In the genomic region with DNA sequence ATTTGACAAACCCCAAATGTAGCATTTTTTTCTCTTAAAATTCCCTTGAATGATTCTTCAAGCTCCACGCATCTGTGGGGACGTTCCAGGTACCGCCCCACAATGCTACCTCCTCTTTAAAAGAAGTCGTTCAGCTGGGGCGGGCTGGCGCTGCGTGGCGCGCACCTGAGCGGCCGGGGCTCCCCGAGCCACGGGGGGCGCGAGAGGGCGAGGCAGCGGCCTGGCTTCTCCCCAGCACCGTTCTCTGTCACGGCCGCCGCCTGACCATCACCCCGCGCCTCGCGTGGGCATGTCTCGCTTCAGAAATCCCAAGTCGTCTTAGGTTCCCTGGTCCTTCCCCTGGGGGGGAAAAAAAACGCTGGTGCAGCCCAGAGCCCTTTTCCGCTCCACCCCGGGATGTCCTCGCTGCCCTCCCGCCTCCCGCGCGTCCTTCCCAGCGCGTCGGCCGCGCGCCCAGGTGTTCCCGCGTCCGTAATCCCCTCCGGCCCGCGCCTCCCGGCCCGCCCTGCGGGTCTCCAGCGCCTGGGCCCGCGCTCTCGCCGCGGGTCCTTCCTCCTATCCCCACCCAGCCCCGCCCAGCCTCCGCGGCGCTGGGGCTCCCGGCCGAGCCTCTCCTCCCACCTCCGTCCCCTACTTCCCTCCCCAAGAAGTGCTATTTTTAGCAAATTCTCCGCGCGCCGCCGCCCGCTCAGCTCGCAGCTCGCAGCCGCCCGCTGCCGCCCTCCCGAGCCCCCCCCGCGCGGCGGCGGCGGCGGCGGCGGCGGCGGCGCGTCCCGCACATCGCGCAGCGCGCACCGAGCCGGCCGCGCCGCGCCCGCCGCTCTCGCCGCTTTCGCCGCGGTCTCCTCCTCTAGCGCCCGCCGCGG, we compare ENCODE assay signal across 9 cellular contexts. TPM values are rescaled to one million over a fixed set of nuclear protein-coding genes. Genes with fewer than 3 reads are reported as not detected.
DNase-seq lines count a peak whose midpoint lies in the region; ATAC-seq and TF ChIP-seq lines count a peak whose summit lies in the region.
"Had no signal": no experiment of that assay in that cellular context is flagged by ENCODE, and none has a peak within 500 bp of the region (broad histone marks: within the 10 kb centered on the region; RNA-seq: fewer than 3 reads in every experiment).

No MANE protein-coding gene starts in this region.

- peaks cover 56% of the 10 kb centered on the region for H3K27me3 Mint-ChIP-seq in endodermal cell (ENCODE audit: insufficient read depth)
- peaks cover 63% of the 10 kb centered on the region for H3K27me3 Mint-ChIP-seq in type B pancreatic cell

- POLR2A ChIA-PET in RWPE1 (lab: Yijun Ruan, JAX; ENCODE audit: low non-redundant PET), result no interaction called here

- H3K4me1 ChIP-seq in GM23248 (ENCODE audit: insufficient read depth) (peaks cover 4% of the 10 kb centered on the region; the same call in 1 of the 2 replicates), endodermal cell (ENCODE audit: control insufficient read depth, insufficient read depth, low read length) (no peaks in the 10 kb centered on the region), mesodermal cell (ENCODE audit: control insufficient read depth, insufficient read depth, low read length, poor library complexity, severe bottlenecking) (no peaks in the 10 kb centered on the region)

- H3K9me3 Mint-ChIP-seq in endodermal cell (peaks cover 7% of the 10 kb centered on the region), type B pancreatic cell (peaks cover 11% of the 10 kb centered on the region)

- ATAC-seq in GM21515 (IDR thresholded peaks at IDR 0.05; ENCODE audit: unreplicated experiment), result no peak

- H3K4me3 Mint-ChIP-seq in endodermal cell, result peak overlapping the region; percentile 69
- H3K4me3 Mint-ChIP-seq in type B pancreatic cell, result peak overlapping the region; percentile 87

- no peak overlapping the region for H3K27ac ChIP-seq in GM23248
- peak overlapping the region; percentile 36 for H3K27ac ChIP-seq in RWPE1
- no peak overlapping the region for H3K27ac ChIP-seq in endodermal cell (ENCODE audit: low read depth, low read length)
- no peak overlapping the region for H3K27ac ChIP-seq in mesodermal cell (ENCODE audit: low read depth, low read length, severe bottlenecking)
- H3K27ac ChIP-seq: KMS-11 had no signal

- H3K9me2 ChIP-seq in GM23248 (ENCODE audit: insufficient read depth), result no peaks in the 10 kb centered on the region

- H2AFZ ChIP-seq in GM23248, result peak overlapping the region; percentile 88

- CTCF ChIA-PET in RWPE1 (lab: Yijun Ruan, JAX), result interaction anchor here (0.5 to 0.7 kb wide), 3 partner anchors 18 to 1676 kb away, joined by 3 to 4 read pairs (median 3); no protein-coding TSS in a partner anchor

- H3K36me3 ChIP-seq in GM23248 (ENCODE audit: low read depth) (no peaks in the 10 kb centered on the region), endodermal cell (ENCODE audit: control insufficient read depth, insufficient read depth, low read length) (no peaks in the 10 kb centered on the region), mesodermal cell (ENCODE audit: control insufficient read depth, insufficient read depth, low read length) (no peaks in the 10 kb centered on the region)

- no peaks in the 10 kb centered on the region for H3K9me3 ChIP-seq in GM23248 (ENCODE audit: low read depth)
- peaks cover 3% of the 10 kb centered on the region for H3K9me3 ChIP-seq in endodermal cell (ENCODE audit: control insufficient read depth, low read length)
- H3K9me3 ChIP-seq in mesodermal cell (ENCODE audit: control insufficient read depth, low read length), result no peaks in the 10 kb centered on the region

- H3K27ac Mint-ChIP-seq in endodermal cell, result no peak overlapping the region
- H3K27ac Mint-ChIP-seq in type B pancreatic cell, result no peak overlapping the region

- H3K4me1 Mint-ChIP-seq in endodermal cell (peaks cover 8% of the 10 kb centered on the region), type B pancreatic cell (ENCODE audit: unreplicated experiment) (no peaks in the 10 kb centered on the region)

- no peaks in the 10 kb centered on the region for H4K20me1 ChIP-seq in GM23248 (ENCODE audit: insufficient read depth)

- in situ Hi-C loops in GM23248 (cut with MboI), result no loop called here

- peaks cover 30% of the 10 kb centered on the region for H3K27me3 ChIP-seq in GM23248 (replicated peaks; ENCODE audit: insufficient read depth)
- peaks cover 57% of the 10 kb centered on the region for H3K27me3 ChIP-seq in endodermal cell (ENCODE audit: control insufficient read depth, insufficient read depth, low read length, poor library complexity, severe bottlenecking)

- peak overlapping the region; percentile 91 for H3K4me2 ChIP-seq in GM23248 (ENCODE audit: unreplicated experiment)
- H3K4me2 ChIP-seq: KMS-11 had no signal

- H3F3A ChIP-seq in GM23248 (ENCODE audit: insufficient read depth), result no peaks in the 10 kb centered on the region; the same call in 1 of the 2 replicates

- WGBS in GM23248 (ENCODE audit: low coverage in 1 of 2, low lambda C conversion rate in 2 of 2, missing lambda C conversion rate in 2 of 2), 2 experiments, result 0 to 1% methylated on average over 45 to 109 of the region's 110 CpGs
- WGBS in endodermal cell (ENCODE audit: insufficient coverage in 1 of 2, insufficient read length in 1 of 2), 2 experiments, result 0 to 1% methylated on average over 13 to 110 of the region's 110 CpGs
- WGBS in mesodermal cell (ENCODE audit: insufficient coverage in 2 of 2), 2 experiments, result 1% methylated on average over 50 to 83 of the region's 110 CpGs

- H3K36me3 Mint-ChIP-seq in endodermal cell (ENCODE audit: low read depth) (no peaks in the 10 kb centered on the region), type B pancreatic cell (no peaks in the 10 kb centered on the region)

- peak; percentile 76 for DNase-seq in CD1c-positive myeloid dendritic cell (ENCODE audit: extremely low spot score)
- DNase-seq in GM23248, result peak; percentile 47
- peak; percentile 30 for DNase-seq in RWPE1 (ENCODE audit: low spot score)
- DNase-seq in endodermal cell, result peak; percentile 72
- DNase-seq in type B pancreatic cell (ENCODE audit: extremely low spot score, unreplicated experiment), result peak; percentile 68
- no peak for DNase-seq in HT-29 (ENCODE audit: low spot score)

- no peaks in the 10 kb centered on the region for H3K79me2 ChIP-seq in GM23248 (ENCODE audit: insufficient read depth)

- TF ChIP-seq CTCF in RWPE1 (conservative IDR thresholded peaks at IDR 0.05; ENCODE audit: low read depth), result peak; percentile 64
- TF ChIP-seq CTCF in endodermal cell (conservative IDR thresholded peaks at IDR 0.05), result no peak
- peak; percentile 36 for TF ChIP-seq CTCF in type B pancreatic cell (conservative IDR thresholded peaks at IDR 0.05)

- H3K4me3 ChIP-seq in GM23248 (peak overlapping the region; percentile 78), endodermal cell (ENCODE audit: low read length) (peak overlapping the region; percentile 83), mesodermal cell (ENCODE audit: extremely low read depth, insufficient read depth, low read length, poor library complexity, severe bottlenecking) (peak overlapping the region; percentile 49)

- H3K9ac ChIP-seq in GM23248, result 0 out of 2 replicates have a peak overlapping the region, but pooled peaks have one; percentile 19
- H3K9ac ChIP-seq in endodermal cell (ENCODE audit: extremely low read depth, low read length, poor library complexity, severe bottlenecking), result no peak overlapping the region
- H3K9ac ChIP-seq: KMS-11 had no signal

RNA-seq across cellular contexts. Expression of a gene that starts 58.8 kb away (rescaled TPM):
- total RNA-seq in GM23248 (2014; rRNA removed; shearing (Covaris generic)), result not detected in 2 replicates
- polyA plus RNA-seq in GM23248 (2016; fragmentation: Nextera tagmentation; extraction: Ambion mirVana), result not detected in 2 replicates
- total RNA-seq in endodermal cell (not detected), type B pancreatic cell (ENCODE audit: low replicate concordance) (not detected in 2 replicates)
- polyA plus RNA-seq in endodermal cell (2013, experiment 1 of 2), result not detected
- polyA plus RNA-seq in endodermal cell (2013, experiment 2 of 2), result not detected
- not detected for polyA plus RNA-seq in mesodermal cell (2013, experiment 1 of 2)
- polyA plus RNA-seq in mesodermal cell (2013, experiment 2 of 2), result not detected
- not detected in 2 replicates for total RNA-seq in HT-29 (2014; rRNA removed; shearing (Covaris generic))
